In the genomic region with DNA sequence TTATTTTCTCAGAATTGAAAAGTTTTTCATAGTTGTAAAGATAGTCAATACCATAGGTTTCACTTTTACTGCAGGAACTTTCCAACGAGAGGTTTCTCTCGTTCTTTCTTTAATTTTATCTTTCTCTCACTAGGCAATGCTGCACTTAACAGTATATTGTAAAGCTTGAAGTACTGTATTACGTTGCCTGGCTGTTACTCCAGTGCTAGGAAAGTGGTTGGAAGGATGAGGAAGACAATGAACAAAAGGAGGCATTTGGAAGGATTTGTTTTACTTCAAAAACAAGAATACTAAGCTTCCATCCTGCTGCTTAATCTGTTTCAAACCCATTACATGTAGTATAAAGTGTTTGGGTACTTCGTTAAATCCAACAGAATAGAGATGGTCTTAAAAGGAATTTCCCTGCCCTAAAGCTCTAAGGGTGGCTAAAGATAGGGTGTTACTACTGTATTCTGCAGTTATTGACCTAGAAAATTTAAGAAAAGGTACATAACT, we compare ENCODE assay signal across 8 cellular contexts. TPM values are rescaled to one million over a fixed set of nuclear protein-coding genes. Genes with fewer than 3 reads are reported as not detected.
DNase-seq lines count a peak whose midpoint lies in the region; ATAC-seq and TF ChIP-seq lines count a peak whose summit lies in the region.

No MANE protein-coding gene starts in this region.

- WGBS in tibial nerve, 2 donors, result 5% methylated on average over 4 of the region's 4 CpGs

- no peaks in the 10 kb centered on the region for H3K9me3 Mint-ChIP-seq in CD4-positive, CD25-positive, alpha-beta regulatory T cell

- H3K27me3 ChIP-seq in CD4-positive, CD25-positive, alpha-beta regulatory T cell (ENCODE audit: control insufficient read depth, insufficient read depth, low read length), result no peaks in the 10 kb centered on the region
- H3K27me3 ChIP-seq in left lung (no peaks in the 10 kb centered on the region), tibial nerve (no peaks in the 10 kb centered on the region)

- peak overlapping the region; percentile 92 for H3K27ac ChIP-seq in CD4-positive, CD25-positive, alpha-beta regulatory T cell (ENCODE audit: insufficient read depth, low read length, poor library complexity, severe bottlenecking)
- H3K27ac ChIP-seq in left lung (peak overlapping the region; percentile 83 to 95), tibial nerve (peak overlapping the region; percentile 74 to 94 (median 86))

- no peaks in the 10 kb centered on the region for H3K27me3 Mint-ChIP-seq in CD4-positive, CD25-positive, alpha-beta regulatory T cell

- no peak for TF ChIP-seq EP300 in tibial nerve (IDR thresholded peaks at IDR 0.05)

- in situ Hi-C loops in astrocyte of the spinal cord (cut with HindIII; ENCODE audit: low sequenced_read_pairs), result no loop called here

- no peaks in the 10 kb centered on the region for H3K36me3 Mint-ChIP-seq in CD4-positive, CD25-positive, alpha-beta regulatory T cell

- no peaks in the 10 kb centered on the region for H3K9me3 ChIP-seq in CD4-positive, CD25-positive, alpha-beta regulatory T cell (ENCODE audit: control insufficient read depth in 2 of 2, low read length in 2 of 2)
- H3K9me3 ChIP-seq in left lung (no peaks in the 10 kb centered on the region), tibial nerve (no peaks in the 10 kb centered on the region)

- H3K4me3 ChIP-seq in CD4-positive, CD25-positive, alpha-beta regulatory T cell (ENCODE audit: low read depth, low read length), result peak overlapping the region; percentile 96
- H3K4me3 ChIP-seq in astrocyte of the spinal cord (ENCODE audit: low read depth, low read length) (peak overlapping the region; percentile 61), left lung (peak overlapping the region; percentile 63 to 86), tibial nerve (peak overlapping the region; percentile 61 to 91 (median 76))

- H3K4me3 Mint-ChIP-seq in CD4-positive, CD25-positive, alpha-beta regulatory T cell, result peak overlapping the region; percentile 93 to 100 (median 98)

- peak overlapping the region; percentile 97 to 100 (median 100) for H3K27ac Mint-ChIP-seq in CD4-positive, CD25-positive, alpha-beta regulatory T cell

- TF ChIP-seq CTCF in astrocyte of the spinal cord (IDR thresholded peaks at IDR 0.05; ENCODE audit: low read depth, low read length) (no peak), left lung (IDR thresholded peaks at IDR 0.05) (no peak), tibial nerve (IDR thresholded peaks at IDR 0.05) (no peak)

- intact Hi-C loops in left lung (cut with DNase I), result no loop called here

- H3K4me1 Mint-ChIP-seq in CD4-positive, CD25-positive, alpha-beta regulatory T cell, result peaks cover 33 to 64% (median 47%) of the 10 kb centered on the region in 4 donors

- ATAC-seq in CD4-positive, CD25-positive, alpha-beta regulatory T cell (ENCODE audit: low read depth in 2 of 2), result no peak
- ATAC-seq in HG03571 (IDR thresholded peaks at IDR 0.05; ENCODE audit: unreplicated experiment) (peak; percentile 23), left lung (peak; percentile 5), GM21390 (IDR thresholded peaks at IDR 0.05; ENCODE audit: unreplicated experiment) (no peak)

- peaks cover 46% of the 10 kb centered on the region for H3K4me1 ChIP-seq in CD4-positive, CD25-positive, alpha-beta regulatory T cell (ENCODE audit: control insufficient read depth, insufficient read depth, low read length, poor library complexity, severe bottlenecking)
- H3K4me1 ChIP-seq in left lung, result peaks cover 10 to 30% of the 10 kb centered on the region in 2 donors
- H3K4me1 ChIP-seq in tibial nerve, result peaks cover 0 to 52% (median 22%) of the 10 kb centered on the region in 4 donors

- H3K36me3 ChIP-seq in CD4-positive, CD25-positive, alpha-beta regulatory T cell (ENCODE audit: control insufficient read depth, insufficient read depth, low read length), result no peaks in the 10 kb centered on the region
- H3K36me3 ChIP-seq in left lung, result no peaks in the 10 kb centered on the region
- peaks cover 0 to 3% (median 0%) of the 10 kb centered on the region in 3 donors for H3K36me3 ChIP-seq in tibial nerve

- TF ChIP-seq POLR2A in tibial nerve (IDR thresholded peaks at IDR 0.05), result no peak

- DNase-seq in CD4-positive, CD25-positive, alpha-beta regulatory T cell, result no peak
- DNase-seq in astrocyte of the spinal cord (ENCODE audit: low read depth, low spot score) (no peak), left lung (no peak), tibial nerve (ENCODE audit: low spot score in 2 of 2) (no peak), NCI-H2227 (lab: John Stamatoyannopoulos, UW; ENCODE audit: unreplicated experiment) (no peak)
- no peak for DNase-seq in effector CD8-positive, alpha-beta T cell (lab: John Stamatoyannopoulos, UW)

RNA-seq across cellular contexts. Expression of gene IFT57, which starts 0.6 kb away (rescaled TPM):
- total RNA-seq in CD4-positive, CD25-positive, alpha-beta regulatory T cell, result 29.1 TPM
- polyA plus RNA-seq in CD4-positive, CD25-positive, alpha-beta regulatory T cell, result 10 to 100 TPM; 33.4 to 46.9 (median 43.9) TPM
- total RNA-seq in left lung (100 to 1,000 TPM; 115 to 273 TPM), tibial nerve (10 to 100 TPM; 49.6 to 97.1 (median 63.5) TPM)

Comparison
In these comparisons a context has a peak if more than half of its experiments do, and no peak if none do; other contexts are left out.
1. ATAC-seq: peak in HG03571 (single experiment) and left lung (single experiment); none in CD4-positive, CD25-positive, alpha-beta regulatory T cell (0 of 2) and GM21390 (single experiment).
2. Peak in every context shown above with its lines, with median percentiles within 50 percentile points of each other: H3K27ac ChIP-seq and H3K4me3 ChIP-seq.